19 cellular contexts compared by ENCODE assay signal in genomic region chr14:65478017-65478416, GRCh38.
DNase-seq lines count a peak whose midpoint lies in the region; ATAC-seq, FAIRE-seq and TF ChIP-seq lines count a peak whose summit lies in the region.
"Had no signal": no experiment of that assay in that cellular context is flagged by ENCODE, and none has a peak within 500 bp of the region (broad histone marks: within the 10 kb centered on the region; RNA-seq: fewer than 3 reads in every experiment).

No MANE protein-coding gene starts in this region.

- H3F3A ChIP-seq in PC-9 (ENCODE audit: insufficient read depth, low read depth): peaks cover 36% of the 10 kb centered on the region

- no peaks in the 10 kb centered on the region for H3K9me3 Mint-ChIP-seq in stimulated activated naive CD8-positive, alpha-beta T cell treated with anti-CD3 and anti-CD28 coated beads, Interleukin-15, amount 100 ng/mL, for 72 hours
- H3K9me3 Mint-ChIP-seq: H9 had no signal

- peak overlapping the region; percentile 13 to 31 for H3K4me3 Mint-ChIP-seq in stimulated activated naive CD8-positive, alpha-beta T cell treated with anti-CD3 and anti-CD28 coated beads, Interleukin-15, amount 100 ng/mL, for 72 hours
- H3K4me3 Mint-ChIP-seq: H9 had no signal

- TF ChIP-seq CTCF in PC-9 (conservative IDR thresholded peaks at IDR 0.05) (no peak), endothelial cell of umbilical vein (IDR thresholded peaks at IDR 0.05; ENCODE audit: extremely low read depth in 1 of 2, insufficient read depth in 1 of 2, low read depth in 1 of 2, low read length in 2 of 2) (no peak)

- POLR2A ChIA-PET in PC-9 (lab: Charles Lee; ENCODE audit: unreplicated experiment) (no interaction called here), endothelial cell of umbilical vein (lab: Charles Lee) (interaction anchor here (0.6 kb wide), 1 partner anchor 27 kb away, joined by 6 read pairs; no protein-coding TSS in a partner anchor)

- no peak overlapping the region for H3K9ac ChIP-seq in endothelial cell of umbilical vein (replicated peaks; ENCODE audit: extremely low read depth, insufficient read depth, low read length)

- no peaks in the 10 kb centered on the region for H3K27me3 ChIP-seq in PC-9 (ENCODE audit: insufficient read depth, low read depth)
- no peaks in the 10 kb centered on the region for H3K27me3 ChIP-seq in endothelial cell of umbilical vein (ENCODE audit: control insufficient read depth in 2 of 2, insufficient read depth in 2 of 2, low read length in 2 of 2)

- intact Hi-C loops in PC-9 (cut with micrococcal nuclease; ENCODE audit: unreplicated experiment): no loop called here
- intact Hi-C loops in endothelial cell of umbilical vein (cut with micrococcal nuclease): loop anchor here (5.0 kb wide), 1 partner anchor 134 kb away; no protein-coding TSS in a partner anchor
- intact Hi-C loops in left cardiac atrium (cut with DNase I): no loop called here

- CTCF ChIA-PET in PC-9 (lab: Charles Lee): no interaction called here
- CTCF ChIA-PET in endothelial cell of umbilical vein (lab: Charles Lee): interaction anchor here (1.0 to 1.8 kb wide), 5 partner anchors 10 to 346 kb away, joined by 4 to 6 read pairs (median 4); no protein-coding TSS in a partner anchor

- ATAC-seq in stimulated activated naive CD8-positive, alpha-beta T cell treated with anti-CD3 and anti-CD28 coated beads, Interleukin-15, amount 100 ng/mL, for 72 hours: no peak
- no peak for ATAC-seq in stimulated activated naive CD8-positive, alpha-beta T cell treated with anti-CD3 and anti-CD28 coated beads, Interleukin-15, Interleukin-2, amounts not matched to agents 100 U/mL and 50 U/mL, for 24 hours
- ATAC-seq in left cardiac atrium (no peak), GM18519 (IDR thresholded peaks at IDR 0.05; ENCODE audit: low FRiP score, unreplicated experiment) (no peak)
- ATAC-seq: Panc1 had no signal

- no peak overlapping the region for H3K27ac Mint-ChIP-seq in stimulated activated naive CD8-positive, alpha-beta T cell treated with anti-CD3 and anti-CD28 coated beads, Interleukin-15, amount 100 ng/mL, for 72 hours
- H3K27ac Mint-ChIP-seq: H9 had no signal

- H3K79me2 ChIP-seq in PC-9 (ENCODE audit: low read depth) (peaks cover 96% of the 10 kb centered on the region), endothelial cell of umbilical vein (ENCODE audit: control insufficient read depth, insufficient read depth, low read length) (peaks cover 18% of the 10 kb centered on the region)

- BruUV-seq in PC-9 (replicated peaks; lab: Mats Ljungman, UMichigan) (no TSS peak), endothelial cell of umbilical vein (replicated peaks; lab: Mats Ljungman, UMichigan) (no TSS peak)

- peaks cover 78% of the 10 kb centered on the region for H3K4me1 Mint-ChIP-seq in stimulated activated naive CD8-positive, alpha-beta T cell treated with anti-CD3 and anti-CD28 coated beads, Interleukin-15, amount 100 ng/mL, for 72 hours

- DNase-seq in stimulated activated naive CD8-positive, alpha-beta T cell treated with anti-CD3 and anti-CD28 coated beads, Interleukin-15, amount 100 ng/mL, for 72 hours: no peak
- DNase-seq in stimulated activated naive CD8-positive, alpha-beta T cell treated with anti-CD3 and anti-CD28 coated beads, Interleukin-15, Interleukin-2, amounts not matched to agents 100 U/mL and 50 U/mL, for 24 hours: no peak
- DNase-seq in PC-9: no peak
- DNase-seq in endothelial cell of umbilical vein (ENCODE audit: low read depth, low spot score): no peak
- DNase-seq in left cardiac atrium: no peak
- DNase-seq in iPS-NIHi11 (ENCODE audit: low spot score): no peak
- DNase-seq in cerebellar cortex (ENCODE audit: low spot score): no peak
- DNase-seq: C1 segment of cervical spinal cord, H9, KBM-7, MV-4-11, NCI-H1417 treated with DMSO at 0.1 percent for 48 hours, NCI-H1930, NCI-H82 had no signal

- no peaks in the 10 kb centered on the region for H3K9me3 ChIP-seq in PC-9 (ENCODE audit: insufficient read depth, low read depth)
- H3K9me3 ChIP-seq in endothelial cell of umbilical vein (replicated peaks; ENCODE audit: control insufficient read depth, insufficient read depth, low read length): no peaks in the 10 kb centered on the region
- H3K9me3 ChIP-seq: A549 had no signal

- H2AFZ ChIP-seq in PC-9 (no peak overlapping the region), endothelial cell of umbilical vein (ENCODE audit: low read depth, low read length) (no peak overlapping the region)

- H3K9me2 ChIP-seq in PC-9 (ENCODE audit: insufficient read depth): no peaks in the 10 kb centered on the region; the same call in 1 of the 2 replicates

- dilution Hi-C loops in endothelial cell of umbilical vein (cut with MboI; ENCODE audit: extremely low pct_ligation_motif_present, low sequenced_read_pairs): no loop called here

- peaks cover 13% of the 10 kb centered on the region for H3K4me1 ChIP-seq in PC-9 (replicated peaks; ENCODE audit: insufficient read depth)
- peaks cover 7% of the 10 kb centered on the region for H3K4me1 ChIP-seq in endothelial cell of umbilical vein (ENCODE audit: control insufficient read depth, extremely low read depth, insufficient read depth, low read length)

- no peaks in the 10 kb centered on the region for H3K27me3 Mint-ChIP-seq in stimulated activated naive CD8-positive, alpha-beta T cell treated with anti-CD3 and anti-CD28 coated beads, Interleukin-15, amount 100 ng/mL, for 72 hours

- no peak overlapping the region for H3K4me2 ChIP-seq in PC-9
- no peak overlapping the region for H3K4me2 ChIP-seq in endothelial cell of umbilical vein (ENCODE audit: insufficient read depth, low read length)

- peaks cover 7% of the 10 kb centered on the region for H4K20me1 ChIP-seq in PC-9 (ENCODE audit: insufficient read depth)
- H4K20me1 ChIP-seq in endothelial cell of umbilical vein (replicated peaks; ENCODE audit: control insufficient read depth, extremely low read depth, insufficient read depth, low read length): no peaks in the 10 kb centered on the region

- H3K36me3 ChIP-seq in PC-9 (ENCODE audit: low read depth) (peaks cover 19% of the 10 kb centered on the region; the same call in 1 of the 2 replicates), endothelial cell of umbilical vein (ENCODE audit: control insufficient read depth in 2 of 2, extremely low read depth in 1 of 2, insufficient read depth in 2 of 2, low read length in 2 of 2) (no peaks in the 10 kb centered on the region)

- H3K27ac ChIP-seq in PC-9 (peak overlapping the region; percentile 16; the same call in 1 of the 2 replicates), endothelial cell of umbilical vein (ENCODE audit: insufficient read depth, low read depth, low read length) (no peak overlapping the region)
- H3K27ac ChIP-seq: A549, HL-60 had no signal

- peak; percentile 53 for FAIRE-seq in endothelial cell of umbilical vein (lab: Jason Lieb, UNC)
- FAIRE-seq: A549 had no signal

- H3K4me3 ChIP-seq in PC-9 (no peak overlapping the region), endothelial cell of umbilical vein (replicated peaks in 1 of 3; ENCODE audit: insufficient read depth in 1 of 3, low read depth in 1 of 3, low read length in 3 of 3) (no peak overlapping the region)
- H3K4me3 ChIP-seq: A549, SK-N-MC had no signal

- no peaks in the 10 kb centered on the region for H3K9me1 ChIP-seq in endothelial cell of umbilical vein (replicated peaks; ENCODE audit: control insufficient read depth, extremely low read depth, insufficient read depth, low read length)

- TF ChIP-seq POLR2A in endothelial cell of umbilical vein (IDR thresholded peaks at IDR 0.05; ENCODE audit: low read depth, low read length): no peak

TF ChIP-seq in endothelial cell of umbilical vein, 7 proteins besides CTCF, POLR2A, EP300 and RAD21:
- TF ChIP-seq POLR2AphosphoS5 (IDR thresholded peaks at IDR 0.05; ENCODE audit: insufficient read depth, low read depth, low read length) (no peak), FOS (IDR thresholded peaks at IDR 0.05; ENCODE audit: borderline replicate concordance, insufficient read depth, low read length) (no peak), GATA2 (IDR thresholded peaks at IDR 0.05; ENCODE audit: insufficient read depth, insufficient read length, low read depth, low read length) (no peak), MAX (IDR thresholded peaks at IDR 0.05; ENCODE audit: insufficient read depth, insufficient read length) (no peak), EZH2 (IDR thresholded peaks at IDR 0.05; ENCODE audit: borderline replicate concordance, low read depth, low read length, severe bottlenecking) (no peak)
TF ChIP-seq in endothelial cell of umbilical vein: peak in this region for 0.
